1 cellular context compared by ENCODE assay signal in the genomic region with DNA sequence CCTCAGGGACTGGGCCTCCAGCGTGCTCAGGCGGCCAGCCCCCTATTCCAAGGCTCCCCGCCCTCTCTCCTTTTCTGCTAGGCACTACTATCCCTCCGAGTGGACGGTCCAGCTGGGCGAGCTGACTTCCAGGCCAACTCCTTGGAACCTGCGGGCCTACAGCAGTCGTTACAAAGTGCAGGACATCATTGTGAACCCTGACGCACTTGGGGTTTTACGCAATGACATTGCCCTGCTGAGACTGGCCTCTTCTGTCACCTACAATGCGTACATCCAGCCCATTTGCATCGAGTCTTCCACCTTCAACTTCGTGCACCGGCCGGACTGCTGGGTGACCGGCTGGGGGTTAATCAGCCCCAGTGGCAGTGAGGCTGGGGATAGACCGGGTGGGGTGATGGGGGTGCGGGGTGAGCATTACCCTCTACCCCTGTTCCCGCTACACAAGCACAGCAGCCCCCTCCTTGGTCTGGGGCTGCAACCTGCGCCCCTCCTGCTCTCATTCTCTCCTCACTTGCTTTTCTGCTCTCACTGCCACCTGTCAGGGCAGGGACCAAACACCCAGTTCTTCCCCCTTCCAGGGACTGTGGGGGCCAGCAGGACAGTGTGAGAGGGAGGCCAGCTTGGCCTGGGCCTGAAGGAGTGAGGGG.
TF ChIP-seq lines count a peak whose summit lies in the region.

No MANE protein-coding gene starts in this region.

TF ChIP-seq in SK-N-SH, 30 proteins besides CTCF, POLR2A, EP300 and RAD21 (continued from another document):
- TF ChIP-seq, protein P1, sequence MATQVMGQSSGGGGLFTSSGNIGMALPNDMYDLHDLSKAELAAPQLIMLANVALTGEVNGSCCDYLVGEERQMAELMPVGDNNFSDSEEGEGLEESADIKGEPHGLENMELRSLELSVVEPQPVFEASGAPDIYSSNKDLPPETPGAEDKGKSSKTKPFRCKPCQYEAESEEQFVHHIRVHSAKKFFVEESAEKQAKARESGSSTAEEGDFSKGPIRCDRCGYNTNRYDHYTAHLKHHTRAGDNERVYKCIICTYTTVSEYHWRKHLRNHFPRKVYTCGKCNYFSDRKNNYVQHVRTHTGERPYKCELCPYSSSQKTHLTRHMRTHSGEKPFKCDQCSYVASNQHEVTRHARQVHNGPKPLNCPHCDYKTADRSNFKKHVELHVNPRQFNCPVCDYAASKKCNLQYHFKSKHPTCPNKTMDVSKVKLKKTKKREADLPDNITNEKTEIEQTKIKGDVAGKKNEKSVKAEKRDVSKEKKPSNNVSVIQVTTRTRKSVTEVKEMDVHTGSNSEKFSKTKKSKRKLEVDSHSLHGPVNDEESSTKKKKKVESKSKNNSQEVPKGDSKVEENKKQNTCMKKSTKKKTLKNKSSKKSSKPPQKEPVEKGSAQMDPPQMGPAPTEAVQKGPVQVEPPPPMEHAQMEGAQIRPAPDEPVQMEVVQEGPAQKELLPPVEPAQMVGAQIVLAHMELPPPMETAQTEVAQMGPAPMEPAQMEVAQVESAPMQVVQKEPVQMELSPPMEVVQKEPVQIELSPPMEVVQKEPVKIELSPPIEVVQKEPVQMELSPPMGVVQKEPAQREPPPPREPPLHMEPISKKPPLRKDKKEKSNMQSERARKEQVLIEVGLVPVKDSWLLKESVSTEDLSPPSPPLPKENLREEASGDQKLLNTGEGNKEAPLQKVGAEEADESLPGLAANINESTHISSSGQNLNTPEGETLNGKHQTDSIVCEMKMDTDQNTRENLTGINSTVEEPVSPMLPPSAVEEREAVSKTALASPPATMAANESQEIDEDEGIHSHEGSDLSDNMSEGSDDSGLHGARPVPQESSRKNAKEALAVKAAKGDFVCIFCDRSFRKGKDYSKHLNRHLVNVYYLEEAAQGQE (IDR thresholded peaks at IDR 0.05; ENCODE audit: low read depth, low read length): no peak
- TF ChIP-seq, protein P2, sequence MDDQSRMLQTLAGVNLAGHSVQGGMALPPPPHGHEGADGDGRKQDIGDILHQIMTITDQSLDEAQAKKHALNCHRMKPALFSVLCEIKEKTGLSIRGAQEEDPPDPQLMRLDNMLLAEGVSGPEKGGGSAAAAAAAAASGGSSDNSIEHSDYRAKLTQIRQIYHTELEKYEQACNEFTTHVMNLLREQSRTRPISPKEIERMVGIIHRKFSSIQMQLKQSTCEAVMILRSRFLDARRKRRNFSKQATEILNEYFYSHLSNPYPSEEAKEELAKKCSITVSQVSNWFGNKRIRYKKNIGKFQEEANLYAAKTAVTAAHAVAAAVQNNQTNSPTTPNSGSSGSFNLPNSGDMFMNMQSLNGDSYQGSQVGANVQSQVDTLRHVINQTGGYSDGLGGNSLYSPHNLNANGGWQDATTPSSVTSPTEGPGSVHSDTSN (IDR thresholded peaks at IDR 0.05): no peak
- no peak for TF ChIP-seq FOXM1 (IDR thresholded peaks at IDR 0.05; ENCODE audit: low read depth)
- TF ChIP-seq JUND (IDR thresholded peaks at IDR 0.05): no peak
- TF ChIP-seq, protein P3, sequence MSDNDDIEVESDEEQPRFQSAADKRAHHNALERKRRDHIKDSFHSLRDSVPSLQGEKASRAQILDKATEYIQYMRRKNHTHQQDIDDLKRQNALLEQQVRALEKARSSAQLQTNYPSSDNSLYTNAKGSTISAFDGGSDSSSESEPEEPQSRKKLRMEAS (IDR thresholded peaks at IDR 0.05; ENCODE audit: low read depth): no peak
- TF ChIP-seq FOXJ3 (CRISPR knock-in tag; IDR thresholded peaks at IDR 0.05): no peak
- no peak for TF ChIP-seq MXI1 (IDR thresholded peaks at IDR 0.05; ENCODE audit: low read depth, low read length)
- no peak for TF ChIP-seq SMC3 (IDR thresholded peaks at IDR 0.05; ENCODE audit: low read depth, low read length)
- TF ChIP-seq TAF1 (IDR thresholded peaks at IDR 0.05; ENCODE audit: borderline replicate concordance, low read depth, low read length): no peak
- TF ChIP-seq ELF1 (IDR thresholded peaks at IDR 0.05): no peak
- TF ChIP-seq RFX5 (IDR thresholded peaks at IDR 0.05; ENCODE audit: low read length): no peak
- no peak for TF ChIP-seq GATA2 (CRISPR knock-in tag; IDR thresholded peaks at IDR 0.05)
- no peak for TF ChIP-seq CHD2 (IDR thresholded peaks at IDR 0.05; ENCODE audit: low read length, partially characterized antibody)
- TF ChIP-seq MEF2A (IDR thresholded peaks at IDR 0.05; ENCODE audit: borderline replicate concordance, low read depth): no peak
- no peak for TF ChIP-seq RXRA (IDR thresholded peaks at IDR 0.05; ENCODE audit: borderline replicate concordance, low read depth)
- no peak for TF ChIP-seq RCOR1 (IDR thresholded peaks at IDR 0.05; ENCODE audit: low read length)
- TF ChIP-seq NFIC (IDR thresholded peaks at IDR 0.05; ENCODE audit: borderline replicate concordance): no peak
